24 cellular contexts compared by ENCODE assay signal in genomic region chr9:123348317-123348992, GRCh38. TPM values are rescaled to one million over a fixed set of nuclear protein-coding genes. Genes with fewer than 3 reads are reported as not detected.
A peak's percentile ranks its signal among the peaks of the same experiment; 100 is the strongest.
DNase-seq lines count a peak whose midpoint lies in the region; ATAC-seq and TF ChIP-seq lines count a peak whose summit lies in the region.
"Had no signal": no experiment of that assay in that cellular context is flagged by ENCODE, and none has a peak within 500 bp of the region (broad histone marks: within the 10 kb centered on the region; RNA-seq: fewer than 3 reads in every experiment).

No MANE protein-coding gene starts in this region.

- H3K4me3 ChIP-seq in BE2C (ENCODE audit: low read depth, low read length) (peak overlapping the region; percentile 51), Panc1 (ENCODE audit: low read depth in 2 of 2, low read length in 2 of 2) (peak overlapping the region; percentile 29 to 34; a peak in 3 of 4 replicates), dorsolateral prefrontal cortex (peak overlapping the region in 1 of 59 donors; percentile 9), heart right ventricle (no peak overlapping the region)
- H3K4me3 ChIP-seq: psoas muscle had no signal

- no peaks in the 10 kb centered on the region for H3K9me3 ChIP-seq in BE2C
- H3K9me3 ChIP-seq in Panc1 (ENCODE audit: control insufficient read depth, insufficient read depth, low read depth, low read length), result no peaks in the 10 kb centered on the region
- no peaks in the 10 kb centered on the region for H3K9me3 ChIP-seq in heart right ventricle
- H3K9me3 ChIP-seq: psoas muscle had no signal

- WGBS in heart right ventricle, 2 donors, result 57 to 60% methylated on average over 9 of the region's 9 CpGs

- POLR2A ChIA-PET in Panc1 (lab: Charles Lee), result no interaction called here

- no peak for TF ChIP-seq CTCF in BE2C (IDR thresholded peaks at IDR 0.05; ENCODE audit: low read depth, low read length)
- TF ChIP-seq CTCF in GM13977 (IDR thresholded peaks at IDR 0.05; ENCODE audit: extremely low read depth, insufficient read depth, missing control alignments), result no peak
- TF ChIP-seq CTCF in Panc1 (IDR thresholded peaks at IDR 0.05), result no peak
- no peak for TF ChIP-seq CTCF in dorsolateral prefrontal cortex (IDR thresholded peaks at IDR 0.05 in 54 of 56, conservative IDR thresholded peaks at IDR 0.05 in 2 of 56; ENCODE audit: low read depth in 1 of 56, partially characterized antibody in 56 of 56)
- TF ChIP-seq CTCF in heart right ventricle (IDR thresholded peaks at IDR 0.05), result no peak

- ATAC-seq in Panc1, result peak; percentile 42
- no peak for ATAC-seq in heart right ventricle
- ATAC-seq in GM19455 (IDR thresholded peaks at IDR 0.05; ENCODE audit: unreplicated experiment), result no peak
- ATAC-seq: activated T-cell treated with anti-CD3 and anti-CD28 coated beads, Interleukin-2, amount 50 U/mL, for 72 hours; HCT116; psoas muscle had no signal

- intact Hi-C loops in Panc1 (cut with micrococcal nuclease; ENCODE audit: unreplicated experiment), result no loop called here
- intact Hi-C loops in dorsolateral prefrontal cortex (cut with DNase I), result loop anchor here in 1 of 2 donors (5.0 kb wide), 1 partner anchor 81 kb away; the partner anchor contains the start of gene STRBP
- intact Hi-C loops in heart right ventricle (cut with DNase I), result loop anchor here in 7 of 10 donors (2.0 to 10.0 kb wide), 9 partner anchors 81 to 266 kb away; partner anchors contain the start of gene STRBP (in 2 of the 7)

- CTCF ChIA-PET in Panc1 (lab: Charles Lee), result interaction anchor here (0.6 to 0.8 kb wide), 2 partner anchors 239 to 1030 kb away, joined by 3 to 4 read pairs; no protein-coding TSS in a partner anchor

- in situ Hi-C loops in GM13977 (cut with MboI; ENCODE audit: low pct_unique_long_range_greater_than_20kb, low sequenced_read_pairs, unreplicated experiment) (loop anchor here (10.0 kb wide), 1 partner anchor 114 kb away; no protein-coding TSS in a partner anchor), Panc1 (cut with HindIII; ENCODE audit: low pct_unique_long_range_greater_than_20kb, low sequenced_read_pairs) (no loop called here)

- H3K27ac ChIP-seq in Panc1 (ENCODE audit: low read length) (no peak overlapping the region), dorsolateral prefrontal cortex (peak overlapping the region in 32 of 59 donors; percentile 10 to 67 (median 45)), heart right ventricle (no peak overlapping the region)
- H3K27ac ChIP-seq: psoas muscle had no signal

- H3K4me1 ChIP-seq in BE2C (no peaks in the 10 kb centered on the region), Panc1 (ENCODE audit: control insufficient read depth, insufficient read depth, low read length) (no peaks in the 10 kb centered on the region), heart right ventricle (peaks cover 0 to 3% (median 0%) of the 10 kb centered on the region in 9 donors)

- DNase-seq in BE2C (no peak), GM13977 (ENCODE audit: low spot score) (peak; percentile 25), Panc1 (ENCODE audit: low read depth, low spot score) (no peak), dorsolateral prefrontal cortex (peak in 1 of 10 donors; percentile 23), NCI-H524 treated with DMSO at 0.1 percent for 48 hours (lab: John Stamatoyannopoulos, UW) (no peak), heart right ventricle (no peak), AG20443 (ENCODE audit: low spot score) (no peak)
- DNase-seq: activated CD4-positive, alpha-beta T cell treated with anti-CD3 and anti-CD28 coated beads, Interleukin-2, amount 50 U/mL, for 4 hours; activated naive CD4-positive, alpha-beta T cell treated with anti-CD3 and anti-CD28 coated beads, Interleukin-2, amount 10 ng/mL, durations not matched to agents 7 days and 5 days; activated T-cell treated with anti-CD3 and anti-CD28 coated beads, Interleukin-2, amount 50 U/mL, for 72 hours; CD4-positive, alpha-beta T cell; Karpas-422; naive B cell; NCI-H1436; psoas muscle; stimulated activated CD4-positive, alpha-beta T cell treated with anti-CD3 and anti-CD28 coated beads, Interleukin-15, amount 100 ng/mL, for 24 hours; stimulated activated naive CD4-positive, alpha-beta T cell; SW 1271; T1000 had no signal

- H3K36me3 ChIP-seq in BE2C, result no peaks in the 10 kb centered on the region
- no peaks in the 10 kb centered on the region for H3K36me3 ChIP-seq in Panc1 (ENCODE audit: control insufficient read depth, insufficient read depth, low read length)
- H3K36me3 ChIP-seq in heart right ventricle, result no peaks in the 10 kb centered on the region

- no peaks in the 10 kb centered on the region for H3K27me3 ChIP-seq in BE2C
- H3K27me3 ChIP-seq in Panc1 (ENCODE audit: control insufficient read depth, insufficient read depth, low read length), result no peaks in the 10 kb centered on the region
- no peaks in the 10 kb centered on the region for H3K27me3 ChIP-seq in dorsolateral prefrontal cortex
- H3K27me3 ChIP-seq in heart right ventricle, result peaks cover 0 to 11% (median 7%) of the 10 kb centered on the region in 7 donors

- no TSS peak for BruUV-seq in Panc1 (replicated peaks; lab: Mats Ljungman, UMichigan)

RNA-seq across cellular contexts. Expression of gene CRB2, which starts 7.5 kb away (rescaled TPM):
- polyA plus RNA-seq in BE2C (2012; ENCODE audit: insufficient read depth, insufficient read length, low read depth), result 4.6 TPM
- total RNA-seq in Panc1 (2021; ENCODE audit: unreplicated experiment) (0.05 TPM), dorsolateral prefrontal cortex (100 to 1,000 TPM in 1 of 120 experiments, 10 to 100 TPM in 119; 14.5 to 102 (median 32.1) TPM), heart right ventricle (under 1 TPM in 2 of 10 donors, not detected in 8; 0.09 to 0.24 TPM)
- not detected for polyA plus RNA-seq in Panc1 (2012; ENCODE audit: insufficient read length)
- polyA plus RNA-seq in heart right ventricle, result under 1 TPM in 1 of 2 donors, not detected in 1; 0.01 TPM
- total RNA-seq: activated T-cell treated with anti-CD3 and anti-CD28 coated beads, Interleukin-2, amount 50 U/mL, for 72 hours; CD4-positive, alpha-beta T cell; endothelial cell of umbilical vein; NCI-H460 had no signal
- polyA plus RNA-seq: endothelial cell of umbilical vein, liver had no signal

Comparison
In these comparisons a context has a peak if more than half of its experiments do, and no peak if none do; other contexts are left out.
1. H3K4me3 ChIP-seq: peak in BE2C (single experiment) and Panc1 (2 of 2); none in heart right ventricle (0 of 10).
2. H3K27ac ChIP-seq: peak in dorsolateral prefrontal cortex (32 of 59); none in Panc1 (single experiment) and heart right ventricle (0 of 10).
3. RNA of gene CRB2, which starts 7.5 kb away (total RNA-seq): 14.5 to 102 TPM in dorsolateral prefrontal cortex; 0.05 TPM in Panc1 (single experiment) and 0.09 to 0.24 TPM in heart right ventricle; every median in the first group is over 10 times any median in the second.